26 cellular contexts compared by ENCODE assay signal in genomic region chr10:29774475-29774874, GRCh38.
"Had no signal": no experiment of that assay in that cellular context is flagged by ENCODE, and none has a peak within 500 bp of the region (broad histone marks: within the 10 kb centered on the region; RNA-seq: fewer than 3 reads in every experiment).

No MANE protein-coding gene starts in this region.

- H3K27ac ChIP-seq: stomach, suprapubic skin, testis, thoracic aorta, thyroid gland, tibial artery, tibial nerve, upper lobe of left lung, upper lobe of right lung, uterus, vagina had no signal

- H3K9me3 ChIP-seq: stomach, suprapubic skin, testis, thoracic aorta, thyroid gland, tibial artery, transverse colon, upper lobe of left lung, upper lobe of right lung, uterus, vagina had no signal

- H3K36me3 ChIP-seq: stomach, suprapubic skin, thoracic aorta, thyroid gland, tibial artery, tibial nerve, transverse colon, upper lobe of left lung, upper lobe of right lung, uterus, vagina had no signal

- H3K27me3 ChIP-seq: suprapubic skin, testis, thyroid gland, tibial artery, tibial nerve, transverse colon, upper lobe of left lung, upper lobe of right lung, uterus, vagina had no signal

- DNase-seq: stimulated activated CD4-positive, alpha-beta T cell treated with anti-CD3 and anti-CD28 coated beads, Interleukin-2, amount 100 ng/mL, for 48 hours; stimulated activated CD4-positive, alpha-beta T cell treated with anti-CD3 and anti-CD28 coated beads, Interleukin-4, amount 100 ng/mL, for 1 hour; stimulated activated CD4-positive, alpha-beta T cell treated with anti-CD3 and anti-CD28 coated beads, Interleukin-4, amount 100 ng/mL, for 24 hours; stimulated activated CD4-positive, alpha-beta T cell treated with anti-CD3 and anti-CD28 coated beads, Interleukin-4, amount 100 ng/mL, for 4 hours; stimulated activated CD8-positive, alpha-beta memory T cell treated with anti-CD3 and anti-CD28 coated beads, Interleukin-4, amount 100 ng/mL, for 48 hours; stimulated activated naive B cell treated with anti-CD40 and anti-IgM and Interleukin-4, amounts not matched to agents 10 μg/mL and 1 μg/mL and 100 μg/mL, for 72 hours; stimulated activated naive CD4-positive, alpha-beta T cell; stimulated activated naive CD4-positive, alpha-beta T cell treated with Interleukin-2 at 50 U/mL for 16 hours; stimulated activated naive CD8-positive, alpha-beta T cell treated with anti-CD3 and anti-CD28 coated beads, Interleukin-15, amount 100 ng/mL, for 72 hours; stimulated activated naive CD8-positive, alpha-beta T cell treated with anti-CD3 and anti-CD28 coated beads, Interleukin-15, Interleukin-2, amounts not matched to agents 100 U/mL and 50 U/mL, for 24 hours; stomach; substantia nigra; testis; thyroid gland; tibial artery; transverse colon; trophoblast cell; upper lobe of left lung; upper lobe of right lung; uterus had no signal

- H3K4me1 ChIP-seq: suprapubic skin, testis, thyroid gland, tibial nerve, transverse colon, upper lobe of left lung, upper lobe of right lung, uterus, vagina had no signal

- ATAC-seq: stimulated activated effector memory CD8-positive, alpha-beta T cell treated with anti-CD3 and anti-CD28 coated beads, Interleukin-12 subunit alpha, Interleukin-12 subunit beta, amount 100 ng/mL, for 72 hours; stimulated activated memory B cell treated with anti-CD40 and anti-IgM and Interleukin-4, amounts not matched to agents 10 μg/mL and 1 μg/mL and 100 μg/mL, for 72 hours; stimulated activated naive B cell treated with anti-CD40 and anti-IgM and Interleukin-4, amounts not matched to agents 10 μg/mL and 1 μg/mL and 100 μg/mL, for 72 hours; stimulated activated naive CD8-positive, alpha-beta T cell treated with anti-CD3 and anti-CD28 coated beads, Interleukin-15, amount 100 ng/mL, for 72 hours; stimulated activated naive CD8-positive, alpha-beta T cell treated with anti-CD3 and anti-CD28 coated beads, Interleukin-15, Interleukin-2, amounts not matched to agents 100 U/mL and 50 U/mL, for 24 hours; upper lobe of right lung had no signal

- H3K4me3 ChIP-seq: stomach, suprapubic skin, testis, thoracic aorta, thyroid gland, tibial artery, tibial nerve, transverse colon, upper lobe of left lung, upper lobe of right lung, uterus, vagina had no signal
